In the genomic region with DNA sequence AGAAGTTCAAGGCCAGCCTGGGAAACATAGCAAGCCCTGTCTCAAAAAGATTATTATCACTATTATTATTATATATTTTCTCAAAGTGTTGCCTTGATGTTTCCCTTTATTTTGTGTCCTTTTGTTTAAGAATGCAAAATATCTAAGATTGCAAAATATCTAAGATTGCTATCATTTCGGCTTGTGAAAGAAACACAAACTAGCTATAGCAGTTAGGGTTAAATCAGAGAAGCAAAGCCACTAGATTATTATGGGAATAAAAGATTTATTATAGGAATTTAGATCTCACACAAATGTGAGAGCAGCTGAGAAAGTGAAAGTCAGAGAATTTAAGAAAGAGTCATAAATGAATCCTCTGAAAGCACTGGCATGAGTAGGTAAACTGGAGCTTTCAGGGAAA, we compare ENCODE assay signal across 2 cellular contexts.
TF ChIP-seq lines count a peak whose summit lies in the region.

No MANE protein-coding gene starts in this region.

TF ChIP-seq in IMR-90, 13 proteins besides CTCF, POLR2A, EP300 and RAD21:
- TF ChIP-seq RFX5 (IDR thresholded peaks at IDR 0.05; ENCODE audit: low read depth, low read length) (no peak), MAZ (IDR thresholded peaks at IDR 0.05; ENCODE audit: borderline replicate concordance, low read depth, low read length) (no peak), MXI1 (IDR thresholded peaks at IDR 0.05; ENCODE audit: borderline replicate concordance, low read depth, low read length) (no peak), MAFK (IDR thresholded peaks at IDR 0.05; ENCODE audit: low read depth, low read length) (no peak), RCOR1 (IDR thresholded peaks at IDR 0.05; ENCODE audit: insufficient replicate concordance, low read length) (no peak), CEBPB (IDR thresholded peaks at IDR 0.05; ENCODE audit: low read depth, low read length) (no peak), SMC3 (IDR thresholded peaks at IDR 0.05; ENCODE audit: low read depth, low read length) (no peak), NFE2L2 (IDR thresholded peaks at IDR 0.05; ENCODE audit: low read depth, low read length) (no peak), CHD1 (IDR thresholded peaks at IDR 0.05; ENCODE audit: low read depth, low read length) (no peak), FOS (IDR thresholded peaks at IDR 0.05; ENCODE audit: low read depth, low read length) (no peak)
- TF ChIP-seq, protein P1, sequence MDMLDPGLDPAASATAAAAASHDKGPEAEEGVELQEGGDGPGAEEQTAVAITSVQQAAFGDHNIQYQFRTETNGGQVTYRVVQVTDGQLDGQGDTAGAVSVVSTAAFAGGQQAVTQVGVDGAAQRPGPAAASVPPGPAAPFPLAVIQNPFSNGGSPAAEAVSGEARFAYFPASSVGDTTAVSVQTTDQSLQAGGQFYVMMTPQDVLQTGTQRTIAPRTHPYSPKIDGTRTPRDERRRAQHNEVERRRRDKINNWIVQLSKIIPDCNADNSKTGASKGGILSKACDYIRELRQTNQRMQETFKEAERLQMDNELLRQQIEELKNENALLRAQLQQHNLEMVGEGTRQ (IDR thresholded peaks at IDR 0.05; ENCODE audit: low read depth, low read length): no peak
- TF ChIP-seq, protein P2, sequence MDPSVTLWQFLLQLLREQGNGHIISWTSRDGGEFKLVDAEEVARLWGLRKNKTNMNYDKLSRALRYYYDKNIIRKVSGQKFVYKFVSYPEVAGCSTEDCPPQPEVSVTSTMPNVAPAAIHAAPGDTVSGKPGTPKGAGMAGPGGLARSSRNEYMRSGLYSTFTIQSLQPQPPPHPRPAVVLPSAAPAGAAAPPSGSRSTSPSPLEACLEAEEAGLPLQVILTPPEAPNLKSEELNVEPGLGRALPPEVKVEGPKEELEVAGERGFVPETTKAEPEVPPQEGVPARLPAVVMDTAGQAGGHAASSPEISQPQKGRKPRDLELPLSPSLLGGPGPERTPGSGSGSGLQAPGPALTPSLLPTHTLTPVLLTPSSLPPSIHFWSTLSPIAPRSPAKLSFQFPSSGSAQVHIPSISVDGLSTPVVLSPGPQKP (IDR thresholded peaks at IDR 0.05; ENCODE audit: borderline replicate concordance, low read depth, low read length): no peak

TF ChIP-seq in H1, 55 proteins besides CTCF, POLR2A, EP300 and RAD21:
- no peak for TF ChIP-seq CEBPB (IDR thresholded peaks at IDR 0.05; ENCODE audit: low read depth, low read length)
- no peak for TF ChIP-seq ZNF274 (IDR thresholded peaks at IDR 0.05; ENCODE audit: borderline replicate concordance, extremely low read depth, low read length)
- TF ChIP-seq, protein P3, sequence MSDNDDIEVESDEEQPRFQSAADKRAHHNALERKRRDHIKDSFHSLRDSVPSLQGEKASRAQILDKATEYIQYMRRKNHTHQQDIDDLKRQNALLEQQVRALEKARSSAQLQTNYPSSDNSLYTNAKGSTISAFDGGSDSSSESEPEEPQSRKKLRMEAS (IDR thresholded peaks at IDR 0.05): no peak
- no peak for TF ChIP-seq SP4 (IDR thresholded peaks at IDR 0.05; ENCODE audit: low read length)
- no peak for TF ChIP-seq SP2 (IDR thresholded peaks at IDR 0.05; ENCODE audit: low read length)
- no peak for TF ChIP-seq HDAC6 (IDR thresholded peaks at IDR 0.05; ENCODE audit: low read depth, low read length)
- no peak for TF ChIP-seq SUZ12 (IDR thresholded peaks at IDR 0.05; ENCODE audit: low read length)
- TF ChIP-seq KDM1A (IDR thresholded peaks at IDR 0.05; ENCODE audit: borderline replicate concordance, low read length): no peak
